In genomic region chr4:10732235-10732975, GRCh38 we compare ENCODE assay signal across 16 cellular contexts. TPM values are rescaled to one million over a fixed set of nuclear protein-coding genes. Genes with fewer than 3 reads are reported as not detected.
A peak's percentile ranks its signal among the peaks of the same experiment; 100 is the strongest.
DNase-seq lines count a peak whose midpoint lies in the region; ATAC-seq lines count a peak whose summit lies in the region.
"Had no signal": no experiment of that assay in that cellular context is flagged by ENCODE, and none has a peak within 500 bp of the region (broad histone marks: within the 10 kb centered on the region; RNA-seq: fewer than 3 reads in every experiment).

No MANE protein-coding gene starts in this region.

- POLR2A ChIA-PET in activated CD8-positive, alpha-beta T cell treated with anti-CD3 and anti-CD28 coated beads, Interleukin-2, amount 10 ng/mL, durations not matched to agents 7 days and 5 days (lab: Charles Lee), result interaction anchor here (0.6 kb wide), 3 partner anchors 30 to 128 kb away, joined by 3 to 4 read pairs (median 4); no protein-coding TSS in a partner anchor

- DNase-seq in activated naive CD4-positive, alpha-beta T cell treated with anti-CD3 and anti-CD28 coated beads, Interleukin-2, amount 10 ng/mL, durations not matched to agents 7 days and 5 days, result peak; percentile 24
- DNase-seq in activated naive CD4-positive, alpha-beta T cell (lab: John Stamatoyannopoulos, UW), result no peak
- no peak for DNase-seq in activated CD8-positive, alpha-beta T cell treated with anti-CD3 and anti-CD28 coated beads, Interleukin-2, amount 10 ng/mL, durations not matched to agents 7 days and 5 days
- DNase-seq in stimulated activated naive B cell treated with anti-CD40 and anti-IgM and Interleukin-4, amounts not matched to agents 10 μg/mL and 1 μg/mL and 100 μg/mL, for 72 hours, result peak; percentile 49
- DNase-seq in HuH-7 (ENCODE audit: low spot score), result no peak
- no peak for DNase-seq in superior temporal gyrus (ENCODE audit: extremely low spot score)
- DNase-seq: DMS79, endodermal cell, foreskin melanocyte, KG1, NCI-H1436, NCI-H82, SHP77 treated with DMSO at 0.1 percent for 48 hours had no signal

- H3K36me3 Mint-ChIP-seq in activated naive CD4-positive, alpha-beta T cell treated with anti-CD3 and anti-CD28 coated beads, Interleukin-2, amount 10 ng/mL, durations not matched to agents 7 days and 5 days, result peaks cover 1% of the 10 kb centered on the region
- H3K36me3 Mint-ChIP-seq in activated CD8-positive, alpha-beta T cell treated with anti-CD3 and anti-CD28 coated beads, Interleukin-2, amount 10 ng/mL, durations not matched to agents 7 days and 5 days (ENCODE audit: low read depth), result no peaks in the 10 kb centered on the region
- peaks cover 5 to 9% of the 10 kb centered on the region in 2 donors for H3K36me3 Mint-ChIP-seq in stimulated activated naive B cell treated with anti-CD40 and anti-IgM and Interleukin-4, amounts not matched to agents 10 μg/mL and 1 μg/mL and 100 μg/mL, for 72 hours

- peaks cover 4% of the 10 kb centered on the region for H3K27me3 Mint-ChIP-seq in activated naive CD4-positive, alpha-beta T cell treated with anti-CD3 and anti-CD28 coated beads, Interleukin-2, amount 10 ng/mL, durations not matched to agents 7 days and 5 days
- H3K27me3 Mint-ChIP-seq in activated CD8-positive, alpha-beta T cell treated with anti-CD3 and anti-CD28 coated beads, Interleukin-2, amount 10 ng/mL, durations not matched to agents 7 days and 5 days (ENCODE audit: low read depth), result no peaks in the 10 kb centered on the region
- H3K27me3 Mint-ChIP-seq in stimulated activated naive B cell treated with anti-CD40 and anti-IgM and Interleukin-4, amounts not matched to agents 10 μg/mL and 1 μg/mL and 100 μg/mL, for 72 hours, result no peaks in the 10 kb centered on the region

- no peak overlapping the region for H3K4me3 Mint-ChIP-seq in activated naive CD4-positive, alpha-beta T cell treated with anti-CD3 and anti-CD28 coated beads, Interleukin-2, amount 10 ng/mL, durations not matched to agents 7 days and 5 days
- H3K4me3 Mint-ChIP-seq in activated CD8-positive, alpha-beta T cell treated with anti-CD3 and anti-CD28 coated beads, Interleukin-2, amount 10 ng/mL, durations not matched to agents 7 days and 5 days, result no peak overlapping the region
- peak overlapping the region; percentile 47 for H3K4me3 Mint-ChIP-seq in stimulated activated naive B cell treated with anti-CD40 and anti-IgM and Interleukin-4, amounts not matched to agents 10 μg/mL and 1 μg/mL and 100 μg/mL, for 72 hours
- H3K4me3 Mint-ChIP-seq: endodermal cell had no signal

- H3K9me3 Mint-ChIP-seq in activated naive CD4-positive, alpha-beta T cell treated with anti-CD3 and anti-CD28 coated beads, Interleukin-2, amount 10 ng/mL, durations not matched to agents 7 days and 5 days, result no peaks in the 10 kb centered on the region
- no peaks in the 10 kb centered on the region for H3K9me3 Mint-ChIP-seq in activated CD8-positive, alpha-beta T cell treated with anti-CD3 and anti-CD28 coated beads, Interleukin-2, amount 10 ng/mL, durations not matched to agents 7 days and 5 days (ENCODE audit: insufficient read depth)
- peaks cover 5 to 8% of the 10 kb centered on the region in 2 donors for H3K9me3 Mint-ChIP-seq in stimulated activated naive B cell treated with anti-CD40 and anti-IgM and Interleukin-4, amounts not matched to agents 10 μg/mL and 1 μg/mL and 100 μg/mL, for 72 hours
- H3K9me3 Mint-ChIP-seq: endodermal cell had no signal

- CTCF ChIA-PET in activated naive CD4-positive, alpha-beta T cell treated with anti-CD3 and anti-CD28 coated beads, Interleukin-2, amount 10 ng/mL, durations not matched to agents 7 days and 5 days (lab: Charles Lee), result no interaction called here
- CTCF ChIA-PET in activated CD8-positive, alpha-beta T cell treated with anti-CD3 and anti-CD28 coated beads, Interleukin-2, amount 10 ng/mL, durations not matched to agents 7 days and 5 days (lab: Charles Lee), result no interaction called here

- peak; percentile 22 for ATAC-seq in HG02588 (IDR thresholded peaks at IDR 0.05; ENCODE audit: unreplicated experiment)
- no peak for ATAC-seq in activated CD8-positive, alpha-beta T cell treated with anti-CD3 and anti-CD28 coated beads, Interleukin-2, amount 10 ng/mL, durations not matched to agents 7 days and 5 days
- peak; percentile 28 to 38 for ATAC-seq in stimulated activated naive B cell treated with anti-CD40 and anti-IgM and Interleukin-4, amounts not matched to agents 10 μg/mL and 1 μg/mL and 100 μg/mL, for 72 hours (replicated peaks)
- ATAC-seq in GM21515 (IDR thresholded peaks at IDR 0.05; ENCODE audit: unreplicated experiment), result no peak

- peaks cover 26% of the 10 kb centered on the region for H3K4me1 Mint-ChIP-seq in activated naive CD4-positive, alpha-beta T cell treated with anti-CD3 and anti-CD28 coated beads, Interleukin-2, amount 10 ng/mL, durations not matched to agents 7 days and 5 days
- peaks cover 36% of the 10 kb centered on the region for H3K4me1 Mint-ChIP-seq in activated CD8-positive, alpha-beta T cell treated with anti-CD3 and anti-CD28 coated beads, Interleukin-2, amount 10 ng/mL, durations not matched to agents 7 days and 5 days (ENCODE audit: low read depth)
- H3K4me1 Mint-ChIP-seq in stimulated activated naive B cell treated with anti-CD40 and anti-IgM and Interleukin-4, amounts not matched to agents 10 μg/mL and 1 μg/mL and 100 μg/mL, for 72 hours, result peaks cover 37 to 76% of the 10 kb centered on the region in 2 donors

- H3K27ac Mint-ChIP-seq in activated naive CD4-positive, alpha-beta T cell treated with anti-CD3 and anti-CD28 coated beads, Interleukin-2, amount 10 ng/mL, durations not matched to agents 7 days and 5 days, result peak overlapping the region; percentile 25
- peak overlapping the region; percentile 31 for H3K27ac Mint-ChIP-seq in activated CD8-positive, alpha-beta T cell treated with anti-CD3 and anti-CD28 coated beads, Interleukin-2, amount 10 ng/mL, durations not matched to agents 7 days and 5 days
- peak overlapping the region; percentile 90 for H3K27ac Mint-ChIP-seq in stimulated activated naive B cell treated with anti-CD40 and anti-IgM and Interleukin-4, amounts not matched to agents 10 μg/mL and 1 μg/mL and 100 μg/mL, for 72 hours
- H3K27ac Mint-ChIP-seq: endodermal cell, progenitor cell of endocrine pancreas had no signal

RNA-seq across cellular contexts. Expression of gene CLNK, which starts 47.8 kb away (rescaled TPM):
- not detected for total RNA-seq in activated CD8-positive, alpha-beta T cell treated with anti-CD3 and anti-CD28 coated beads, Interleukin-2, amount 10 ng/mL, durations not matched to agents 7 days and 5 days
- total RNA-seq: endodermal cell, progenitor cell of endocrine pancreas had no signal

Comparison
In these comparisons a context has a peak if more than half of its experiments do, and no peak if none do; other contexts are left out.
1. DNase-seq: peak in activated naive CD4-positive, alpha-beta T cell treated with anti-CD3 and anti-CD28 coated beads, Interleukin-2, amount 10 ng/mL, durations not matched to agents 7 days and 5 days (single experiment) and stimulated activated naive B cell treated with anti-CD40 and anti-IgM and Interleukin-4, amounts not matched to agents 10 μg/mL and 1 μg/mL and 100 μg/mL, for 72 hours (single experiment); none in activated naive CD4-positive, alpha-beta T cell (0 of 4), activated CD8-positive, alpha-beta T cell treated with anti-CD3 and anti-CD28 coated beads, Interleukin-2, amount 10 ng/mL, durations not matched to agents 7 days and 5 days (single experiment), HuH-7 (single experiment) and superior temporal gyrus (single experiment).
2. H3K27ac Mint-ChIP-seq: peak in every context shown above with its lines; median percentile 90 in stimulated activated naive B cell treated with anti-CD40 and anti-IgM and Interleukin-4, amounts not matched to agents 10 μg/mL and 1 μg/mL and 100 μg/mL, for 72 hours; 31 in activated CD8-positive, alpha-beta T cell treated with anti-CD3 and anti-CD28 coated beads, Interleukin-2, amount 10 ng/mL, durations not matched to agents 7 days and 5 days; 25 in activated naive CD4-positive, alpha-beta T cell treated with anti-CD3 and anti-CD28 coated beads, Interleukin-2, amount 10 ng/mL, durations not matched to agents 7 days and 5 days.
3. H3K4me3 Mint-ChIP-seq: peak in stimulated activated naive B cell treated with anti-CD40 and anti-IgM and Interleukin-4, amounts not matched to agents 10 μg/mL and 1 μg/mL and 100 μg/mL, for 72 hours (2 of 2); none in activated naive CD4-positive, alpha-beta T cell treated with anti-CD3 and anti-CD28 coated beads, Interleukin-2, amount 10 ng/mL, durations not matched to agents 7 days and 5 days (single experiment) and activated CD8-positive, alpha-beta T cell treated with anti-CD3 and anti-CD28 coated beads, Interleukin-2, amount 10 ng/mL, durations not matched to agents 7 days and 5 days (single experiment).
4. ATAC-seq: peak in HG02588 (single experiment) and stimulated activated naive B cell treated with anti-CD40 and anti-IgM and Interleukin-4, amounts not matched to agents 10 μg/mL and 1 μg/mL and 100 μg/mL, for 72 hours (2 of 2); none in activated CD8-positive, alpha-beta T cell treated with anti-CD3 and anti-CD28 coated beads, Interleukin-2, amount 10 ng/mL, durations not matched to agents 7 days and 5 days (single experiment) and GM21515 (single experiment).